In genomic region chr4:73499996-73500765, GRCh38 we compare ENCODE assay signal across 1 cellular context.
TF ChIP-seq lines count a peak whose summit lies in the region.

No MANE protein-coding gene starts in this region.

TF ChIP-seq in IMR-90, 13 proteins besides CTCF, POLR2A, EP300 and RAD21:
- TF ChIP-seq CHD1 (IDR thresholded peaks at IDR 0.05; ENCODE audit: low read depth, low read length) (no peak), NFE2L2 (IDR thresholded peaks at IDR 0.05; ENCODE audit: low read depth, low read length) (no peak), MXI1 (IDR thresholded peaks at IDR 0.05; ENCODE audit: borderline replicate concordance, low read depth, low read length) (no peak), RFX5 (IDR thresholded peaks at IDR 0.05; ENCODE audit: low read depth, low read length) (no peak), SMC3 (IDR thresholded peaks at IDR 0.05; ENCODE audit: low read depth, low read length) (no peak), BHLHE40 (IDR thresholded peaks at IDR 0.05; ENCODE audit: low read depth, low read length) (no peak), MAFK (IDR thresholded peaks at IDR 0.05; ENCODE audit: low read depth, low read length) (no peak), USF2 (IDR thresholded peaks at IDR 0.05; ENCODE audit: low read depth, low read length) (no peak), RCOR1 (IDR thresholded peaks at IDR 0.05; ENCODE audit: insufficient replicate concordance, low read length) (no peak), FOS (IDR thresholded peaks at IDR 0.05; ENCODE audit: low read depth, low read length) (no peak), ELK1 (IDR thresholded peaks at IDR 0.05; ENCODE audit: borderline replicate concordance, low read depth, low read length) (no peak), MAZ (IDR thresholded peaks at IDR 0.05; ENCODE audit: borderline replicate concordance, low read depth, low read length) (no peak), CEBPB (IDR thresholded peaks at IDR 0.05; ENCODE audit: low read depth, low read length) (no peak)
